1 cellular context compared by ENCODE assay signal in the genomic region with DNA sequence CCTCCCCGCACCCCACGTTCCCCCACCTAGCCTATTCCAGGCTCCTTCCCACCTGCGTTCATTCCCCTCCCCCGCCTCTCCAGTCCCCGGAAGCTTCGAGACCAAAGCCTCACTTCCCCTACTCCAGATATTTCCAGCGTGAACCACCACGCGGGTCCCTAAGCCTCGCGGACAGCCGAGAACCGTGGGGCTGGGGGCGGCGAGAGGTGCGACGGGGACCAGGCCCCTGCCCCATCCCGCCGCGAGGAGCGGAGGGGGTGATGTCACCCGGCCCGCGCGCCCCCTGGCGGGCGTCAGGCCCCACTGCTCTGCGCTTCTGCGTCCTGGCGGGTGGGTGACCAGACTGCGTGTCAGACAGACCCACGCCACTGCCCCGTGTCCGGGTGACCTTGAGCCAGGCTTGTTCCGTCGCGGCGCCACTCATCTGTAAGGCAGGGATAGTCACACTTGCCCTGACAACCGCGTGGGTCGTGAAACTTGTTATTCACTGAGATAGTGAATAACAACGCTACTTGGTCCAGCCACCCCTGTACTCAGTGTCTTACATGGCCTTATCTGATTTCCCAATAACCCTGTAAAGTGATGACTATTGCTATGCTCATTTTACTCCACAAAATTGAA.
A peak's percentile ranks its signal among the peaks of the same experiment; 100 is the strongest.
TF ChIP-seq lines count a peak whose summit lies in the region.

No MANE protein-coding gene starts in this region.

TF ChIP-seq in K562, 482 proteins besides CTCF, POLR2A, EP300 and RAD21 (continued from another document and continues in another):
- TF ChIP-seq, protein P1, sequence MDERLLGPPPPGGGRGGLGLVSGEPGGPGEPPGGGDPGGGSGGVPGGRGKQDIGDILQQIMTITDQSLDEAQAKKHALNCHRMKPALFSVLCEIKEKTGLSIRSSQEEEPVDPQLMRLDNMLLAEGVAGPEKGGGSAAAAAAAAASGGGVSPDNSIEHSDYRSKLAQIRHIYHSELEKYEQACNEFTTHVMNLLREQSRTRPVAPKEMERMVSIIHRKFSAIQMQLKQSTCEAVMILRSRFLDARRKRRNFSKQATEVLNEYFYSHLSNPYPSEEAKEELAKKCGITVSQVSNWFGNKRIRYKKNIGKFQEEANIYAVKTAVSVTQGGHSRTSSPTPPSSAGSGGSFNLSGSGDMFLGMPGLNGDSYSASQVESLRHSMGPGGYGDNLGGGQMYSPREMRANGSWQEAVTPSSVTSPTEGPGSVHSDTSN (CRISPR knock-in tag; IDR thresholded peaks at IDR 0.05; ENCODE audit: low read depth), result no peak
- TF ChIP-seq, protein P1 (tag; conservative IDR thresholded peaks at IDR 0.05; ENCODE audit: low read depth), result no peak
- TF ChIP-seq HBP1 (CRISPR knock-in tag; IDR thresholded peaks at IDR 0.05), result no peak
- TF ChIP-seq CEBPZ (IDR thresholded peaks at IDR 0.05; ENCODE audit: borderline replicate concordance, low read depth, low read length), result no peak
- TF ChIP-seq ATF6 (CRISPR knock-in tag; IDR thresholded peaks at IDR 0.05), result peak; percentile 56; the same call in 1 of the 2 replicates
- peak; percentile 44; the same call in 1 of the 2 replicates for TF ChIP-seq IRF9 (tag; IDR thresholded peaks at IDR 0.05)
- no peak for TF ChIP-seq TRIM28 (IDR thresholded peaks at IDR 0.05)
- no peak for TF ChIP-seq ZNF717 (CRISPR knock-in tag; IDR thresholded peaks at IDR 0.05)
- TF ChIP-seq ZNF695 (CRISPR knock-in tag; IDR thresholded peaks at IDR 0.05), result no peak
- TF ChIP-seq NR2C1 (IDR thresholded peaks at IDR 0.05), result 0 out of 2 replicates have a peak, but pooled peaks have one; percentile 9
- TF ChIP-seq NR2C1 (tag; IDR thresholded peaks at IDR 0.05), result no peak
- peak; percentile 76 for TF ChIP-seq ZEB2 (IDR thresholded peaks at IDR 0.05)
- TF ChIP-seq SMARCB1 (IDR thresholded peaks at IDR 0.05; ENCODE audit: insufficient read length, low read depth), result no peak
- peak; percentile 52; the same call in 1 of the 2 replicates for TF ChIP-seq GTF2E2 (tag; IDR thresholded peaks at IDR 0.05)
- TF ChIP-seq, protein P2, sequence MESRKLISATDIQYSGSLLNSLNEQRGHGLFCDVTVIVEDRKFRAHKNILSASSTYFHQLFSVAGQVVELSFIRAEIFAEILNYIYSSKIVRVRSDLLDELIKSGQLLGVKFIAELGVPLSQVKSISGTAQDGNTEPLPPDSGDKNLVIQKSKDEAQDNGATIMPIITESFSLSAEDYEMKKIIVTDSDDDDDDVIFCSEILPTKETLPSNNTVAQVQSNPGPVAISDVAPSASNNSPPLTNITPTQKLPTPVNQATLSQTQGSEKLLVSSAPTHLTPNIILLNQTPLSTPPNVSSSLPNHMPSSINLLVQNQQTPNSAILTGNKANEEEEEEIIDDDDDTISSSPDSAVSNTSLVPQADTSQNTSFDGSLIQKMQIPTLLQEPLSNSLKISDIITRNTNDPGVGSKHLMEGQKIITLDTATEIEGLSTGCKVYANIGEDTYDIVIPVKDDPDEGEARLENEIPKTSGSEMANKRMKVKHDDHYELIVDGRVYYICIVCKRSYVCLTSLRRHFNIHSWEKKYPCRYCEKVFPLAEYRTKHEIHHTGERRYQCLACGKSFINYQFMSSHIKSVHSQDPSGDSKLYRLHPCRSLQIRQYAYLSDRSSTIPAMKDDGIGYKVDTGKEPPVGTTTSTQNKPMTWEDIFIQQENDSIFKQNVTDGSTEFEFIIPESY (CRISPR knock-in tag; IDR thresholded peaks at IDR 0.05), result peak; percentile 56; the same call in 1 of the 2 replicates
- peak; percentile 81 for TF ChIP-seq KLF1 (tag; IDR thresholded peaks at IDR 0.05)
- peak; percentile 93 for TF ChIP-seq AFF4 (CRISPR knock-in tag; IDR thresholded peaks at IDR 0.05)
- no peak for TF ChIP-seq HEY1 (CRISPR knock-in tag; IDR thresholded peaks at IDR 0.05; ENCODE audit: borderline replicate concordance)
- no peak for TF ChIP-seq BRF1 (IDR thresholded peaks at IDR 0.05; ENCODE audit: borderline replicate concordance, extremely low read depth, insufficient read length)
- TF ChIP-seq ZNF354B (CRISPR knock-in tag; IDR thresholded peaks at IDR 0.05), result no peak
- no peak for TF ChIP-seq ZNF324 (CRISPR knock-in tag; IDR thresholded peaks at IDR 0.05)
- TF ChIP-seq CREB3L1 (IDR thresholded peaks at IDR 0.05; ENCODE audit: borderline replicate concordance, low read depth), result peak; percentile 83; the same call in 1 of the 2 replicates
- no peak for TF ChIP-seq TBP (optimal IDR thresholded peaks at IDR 0.05; ENCODE audit: low read depth, low read length)
- TF ChIP-seq LEF1 (IDR thresholded peaks at IDR 0.05), result no peak
- peak; percentile 68 for TF ChIP-seq PCBP1 (IDR thresholded peaks at IDR 0.05; ENCODE audit: low read depth, low read length, poor library complexity, severe bottlenecking)
- peak; percentile 98 for TF ChIP-seq ZBTB7A (IDR thresholded peaks at IDR 0.05; ENCODE audit: borderline replicate concordance, control insufficient read depth, low read depth, low read length)
- no peak for TF ChIP-seq POLR2H (tag; IDR thresholded peaks at IDR 0.05; ENCODE audit: low read depth)
- TF ChIP-seq ZNF146 (CRISPR knock-in tag; IDR thresholded peaks at IDR 0.05; ENCODE audit: unreplicated experiment), result no peak
- TF ChIP-seq ZNF316 (IDR thresholded peaks at IDR 0.05), result no peak
- no peak for TF ChIP-seq ZNF224 (CRISPR knock-in tag; IDR thresholded peaks at IDR 0.05)
- TF ChIP-seq HNRNPH1 (optimal IDR thresholded peaks at IDR 0.05; ENCODE audit: low read depth, low read length), result no peak
- TF ChIP-seq MCM2 (IDR thresholded peaks at IDR 0.05; ENCODE audit: low read depth), result no peak
- TF ChIP-seq STAG1 (CRISPR knock-in tag; IDR thresholded peaks at IDR 0.05; ENCODE audit: borderline replicate concordance), result no peak
- TF ChIP-seq HDAC2 (IDR thresholded peaks at IDR 0.05), result peak; percentile 62
